ENCODE assay signal across 12 cellular contexts in genomic region chr4:164894725-164895124, GRCh38. TPM values are rescaled to one million over a fixed set of nuclear protein-coding genes. Genes with fewer than 3 reads are reported as not detected.
A peak's percentile ranks its signal among the peaks of the same experiment; 100 is the strongest.
DNase-seq lines count a peak whose midpoint lies in the region; ATAC-seq, FAIRE-seq and TF ChIP-seq lines count a peak whose summit lies in the region.
"Had no signal": no experiment of that assay in that cellular context is flagged by ENCODE, and none has a peak within 500 bp of the region (broad histone marks: within the 10 kb centered on the region; RNA-seq: fewer than 3 reads in every experiment).

No MANE protein-coding gene starts in this region.

- no peak overlapping the region for H3K9ac ChIP-seq in astrocyte (ENCODE audit: low read length)

- no peak overlapping the region for H3K27ac ChIP-seq in astrocyte (ENCODE audit: low read depth, low read length)
- H3K27ac ChIP-seq: upper lobe of left lung had no signal

- H3K9me3 ChIP-seq in astrocyte (ENCODE audit: insufficient read depth, low read depth, low read length): no peaks in the 10 kb centered on the region
- H3K9me3 ChIP-seq: upper lobe of left lung had no signal

- no peaks in the 10 kb centered on the region for H3K27me3 ChIP-seq in astrocyte (ENCODE audit: insufficient read depth, low read length)
- H3K27me3 ChIP-seq: upper lobe of left lung had no signal

- ATAC-seq in GM18909 (IDR thresholded peaks at IDR 0.05; ENCODE audit: poor library complexity, unreplicated experiment) (peak; percentile 66), GM21717 (IDR thresholded peaks at IDR 0.05; ENCODE audit: unreplicated experiment) (peak; percentile 82), HG03097 (IDR thresholded peaks at IDR 0.05; ENCODE audit: low FRiP score, unreplicated experiment) (peak; percentile 47)

- H3K27me3 Mint-ChIP-seq in astrocyte (ENCODE audit: low read depth, unreplicated experiment) (no peaks in the 10 kb centered on the region), chondrocyte (ENCODE audit: low read depth) (peaks cover 24% of the 10 kb centered on the region)

- H2AFZ ChIP-seq in astrocyte (ENCODE audit: low read depth, low read length): no peak overlapping the region

- H3K9me3 Mint-ChIP-seq in astrocyte (ENCODE audit: unreplicated experiment) (no peaks in the 10 kb centered on the region), chondrocyte (ENCODE audit: low read depth) (peaks cover 3% of the 10 kb centered on the region)
- H3K9me3 Mint-ChIP-seq: central memory CD8-positive, alpha-beta T cell had no signal

- H3K4me1 Mint-ChIP-seq in astrocyte (ENCODE audit: low read depth, unreplicated experiment) (no peaks in the 10 kb centered on the region), chondrocyte (ENCODE audit: low read depth) (no peaks in the 10 kb centered on the region)
- H3K4me1 Mint-ChIP-seq: CD8-positive, alpha-beta memory T cell; central memory CD8-positive, alpha-beta T cell had no signal

- no peaks in the 10 kb centered on the region for H3K4me1 ChIP-seq in astrocyte (ENCODE audit: insufficient read depth, low read length)
- H3K4me1 ChIP-seq: upper lobe of left lung had no signal

- TF ChIP-seq CTCF in astrocyte (IDR thresholded peaks at IDR 0.05; ENCODE audit: insufficient read depth, low read depth, low read length) (no peak), chondrocyte (IDR thresholded peaks at IDR 0.05) (no peak)

- no peak overlapping the region for H3K4me3 ChIP-seq in astrocyte (ENCODE audit: insufficient read depth, low read depth, low read length)
- H3K4me3 ChIP-seq: upper lobe of left lung had no signal

- no peaks in the 10 kb centered on the region for H3K36me3 Mint-ChIP-seq in astrocyte (ENCODE audit: low read depth, unreplicated experiment)
- H3K36me3 Mint-ChIP-seq in chondrocyte (ENCODE audit: low read depth): no peaks in the 10 kb centered on the region
- H3K36me3 Mint-ChIP-seq: CD8-positive, alpha-beta memory T cell had no signal

- intact Hi-C loops in posterior vena cava (cut with DNase I): no loop called here

- H3K27ac Mint-ChIP-seq in astrocyte (ENCODE audit: unreplicated experiment): peak overlapping the region; percentile 43
- no peak overlapping the region for H3K27ac Mint-ChIP-seq in chondrocyte (ENCODE audit: unreplicated experiment)
- H3K27ac Mint-ChIP-seq: CD8-positive, alpha-beta memory T cell had no signal

- no peak overlapping the region for H3K4me3 Mint-ChIP-seq in astrocyte (ENCODE audit: unreplicated experiment)
- H3K4me3 Mint-ChIP-seq in chondrocyte (ENCODE audit: unreplicated experiment): no peak overlapping the region
- H3K4me3 Mint-ChIP-seq: CD8-positive, alpha-beta memory T cell; central memory CD8-positive, alpha-beta T cell had no signal

- no peaks in the 10 kb centered on the region for H3K79me2 ChIP-seq in astrocyte (ENCODE audit: insufficient read depth, low read length)

- DNase-seq in astrocyte (ENCODE audit: low read depth): no peak
- no peak for DNase-seq in NCI-H226
- no peak for DNase-seq in posterior vena cava (ENCODE audit: low spot score)
- no peak for DNase-seq in chondrocyte (ENCODE audit: low spot score)
- DNase-seq in stimulated activated CD4-positive, alpha-beta T cell treated with anti-CD3 and anti-CD28 coated beads, Interleukin-12 subunit alpha, Interleukin-12 subunit beta, amount 100 ng/mL, for 4 hours: no peak
- DNase-seq: activated CD4-positive, alpha-beta T cell treated with anti-CD3 and anti-CD28 coated beads, Interleukin-2, amount 50 U/mL, for 1 hour; CD8-positive, alpha-beta memory T cell; upper lobe of left lung had no signal

- H4K20me1 ChIP-seq in astrocyte (ENCODE audit: insufficient read depth, low read length): no peaks in the 10 kb centered on the region

- no peak overlapping the region for H3K4me2 ChIP-seq in astrocyte (ENCODE audit: low read length)

- FAIRE-seq in astrocyte (lab: Jason Lieb, UNC): no peak

- H3K36me3 ChIP-seq in astrocyte (ENCODE audit: insufficient read depth, low read length): no peaks in the 10 kb centered on the region
- H3K36me3 ChIP-seq: upper lobe of left lung had no signal

RNA-seq across cellular contexts. Expression of gene APELA, which starts 17.7 kb away (rescaled TPM):
- total RNA-seq in astrocyte: 0.30 and 0.89 TPM in 2 replicates
- total RNA-seq in posterior vena cava: not detected
- not detected in 3 replicates for total RNA-seq in chondrocyte
- total RNA-seq: CD8-positive, alpha-beta memory T cell had no signal
